ENCODE assay signal across 1 cellular context in the genomic region with DNA sequence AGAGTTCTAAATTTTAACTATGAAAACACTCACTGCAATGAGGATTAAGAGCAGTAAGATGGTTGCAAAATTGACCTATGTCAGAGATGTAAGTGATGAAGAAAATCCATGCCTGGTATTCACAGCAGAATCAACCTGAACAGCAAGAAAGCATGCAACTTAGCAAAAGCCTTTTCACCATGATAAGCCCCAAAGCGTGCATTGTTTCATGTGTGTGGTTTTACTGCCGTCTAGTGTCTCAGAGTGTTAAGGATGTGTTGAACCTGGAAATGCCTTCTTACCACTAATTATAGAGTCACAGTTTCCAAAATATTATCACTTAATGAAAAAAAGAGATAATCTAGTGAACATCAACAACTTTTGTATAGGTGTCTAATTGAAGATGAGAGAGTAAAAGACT.
TF ChIP-seq lines count a peak whose summit lies in the region.

No MANE protein-coding gene starts in this region.

TF ChIP-seq in HepG2, 621 proteins besides CTCF, POLR2A, EP300 and RAD21:
- TF ChIP-seq, protein P1, sequence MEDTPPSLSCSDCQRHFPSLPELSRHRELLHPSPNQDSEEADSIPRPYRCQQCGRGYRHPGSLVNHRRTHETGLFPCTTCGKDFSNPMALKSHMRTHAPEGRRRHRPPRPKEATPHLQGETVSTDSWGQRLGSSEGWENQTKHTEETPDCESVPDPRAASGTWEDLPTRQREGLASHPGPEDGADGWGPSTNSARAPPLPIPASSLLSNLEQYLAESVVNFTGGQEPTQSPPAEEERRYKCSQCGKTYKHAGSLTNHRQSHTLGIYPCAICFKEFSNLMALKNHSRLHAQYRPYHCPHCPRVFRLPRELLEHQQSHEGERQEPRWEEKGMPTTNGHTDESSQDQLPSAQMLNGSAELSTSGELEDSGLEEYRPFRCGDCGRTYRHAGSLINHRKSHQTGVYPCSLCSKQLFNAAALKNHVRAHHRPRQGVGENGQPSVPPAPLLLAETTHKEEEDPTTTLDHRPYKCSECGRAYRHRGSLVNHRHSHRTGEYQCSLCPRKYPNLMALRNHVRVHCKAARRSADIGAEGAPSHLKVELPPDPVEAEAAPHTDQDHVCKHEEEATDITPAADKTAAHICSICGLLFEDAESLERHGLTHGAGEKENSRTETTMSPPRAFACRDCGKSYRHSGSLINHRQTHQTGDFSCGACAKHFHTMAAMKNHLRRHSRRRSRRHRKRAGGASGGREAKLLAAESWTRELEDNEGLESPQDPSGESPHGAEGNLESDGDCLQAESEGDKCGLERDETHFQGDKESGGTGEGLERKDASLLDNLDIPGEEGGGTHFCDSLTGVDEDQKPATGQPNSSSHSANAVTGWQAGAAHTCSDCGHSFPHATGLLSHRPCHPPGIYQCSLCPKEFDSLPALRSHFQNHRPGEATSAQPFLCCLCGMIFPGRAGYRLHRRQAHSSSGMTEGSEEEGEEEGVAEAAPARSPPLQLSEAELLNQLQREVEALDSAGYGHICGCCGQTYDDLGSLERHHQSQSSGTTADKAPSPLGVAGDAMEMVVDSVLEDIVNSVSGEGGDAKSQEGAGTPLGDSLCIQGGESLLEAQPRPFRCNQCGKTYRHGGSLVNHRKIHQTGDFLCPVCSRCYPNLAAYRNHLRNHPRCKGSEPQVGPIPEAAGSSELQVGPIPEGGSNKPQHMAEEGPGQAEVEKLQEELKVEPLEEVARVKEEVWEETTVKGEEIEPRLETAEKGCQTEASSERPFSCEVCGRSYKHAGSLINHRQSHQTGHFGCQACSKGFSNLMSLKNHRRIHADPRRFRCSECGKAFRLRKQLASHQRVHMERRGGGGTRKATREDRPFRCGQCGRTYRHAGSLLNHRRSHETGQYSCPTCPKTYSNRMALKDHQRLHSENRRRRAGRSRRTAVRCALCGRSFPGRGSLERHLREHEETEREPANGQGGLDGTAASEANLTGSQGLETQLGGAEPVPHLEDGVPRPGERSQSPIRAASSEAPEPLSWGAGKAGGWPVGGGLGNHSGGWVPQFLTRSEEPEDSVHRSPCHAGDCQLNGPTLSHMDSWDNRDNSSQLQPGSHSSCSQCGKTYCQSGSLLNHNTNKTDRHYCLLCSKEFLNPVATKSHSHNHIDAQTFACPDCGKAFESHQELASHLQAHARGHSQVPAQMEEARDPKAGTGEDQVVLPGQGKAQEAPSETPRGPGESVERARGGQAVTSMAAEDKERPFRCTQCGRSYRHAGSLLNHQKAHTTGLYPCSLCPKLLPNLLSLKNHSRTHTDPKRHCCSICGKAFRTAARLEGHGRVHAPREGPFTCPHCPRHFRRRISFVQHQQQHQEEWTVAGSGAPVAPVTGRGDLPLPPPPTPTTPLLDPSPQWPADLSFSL (CRISPR knock-in tag; IDR thresholded peaks at IDR 0.05), result no peak
- no peak for TF ChIP-seq MBNL3 (CRISPR knock-in tag; conservative IDR thresholded peaks at IDR 0.05)
- no peak for TF ChIP-seq FOSL2 (CRISPR knock-in tag; IDR thresholded peaks at IDR 0.05)
- no peak for TF ChIP-seq CHCHD3 (CRISPR knock-in tag; IDR thresholded peaks at IDR 0.05)
- TF ChIP-seq MAFG (CRISPR knock-in tag; IDR thresholded peaks at IDR 0.05), result no peak
- TF ChIP-seq KMT2B (CRISPR knock-in tag; IDR thresholded peaks at IDR 0.05), result no peak
- no peak for TF ChIP-seq SRY (CRISPR knock-in tag; IDR thresholded peaks at IDR 0.05)
- no peak for TF ChIP-seq ZNF430 (CRISPR knock-in tag; IDR thresholded peaks at IDR 0.05)
- no peak for TF ChIP-seq ZFP82 (CRISPR knock-in tag; IDR thresholded peaks at IDR 0.05; ENCODE audit: borderline replicate concordance)
- no peak for TF ChIP-seq ZNF180 (CRISPR knock-in tag; IDR thresholded peaks at IDR 0.05; ENCODE audit: borderline replicate concordance, low read depth)
- TF ChIP-seq RFX1 (IDR thresholded peaks at IDR 0.05), result no peak
- TF ChIP-seq ZNF354B (CRISPR knock-in tag; IDR thresholded peaks at IDR 0.05), result no peak
- TF ChIP-seq POLR2AphosphoS2 (IDR thresholded peaks at IDR 0.05; ENCODE audit: low read depth, low read length), result no peak
- no peak for TF ChIP-seq CBX5 (CRISPR knock-in tag; IDR thresholded peaks at IDR 0.05; ENCODE audit: borderline replicate concordance)
- TF ChIP-seq DNMT3B (CRISPR knock-in tag; conservative IDR thresholded peaks at IDR 0.05), result no peak
- TF ChIP-seq, protein P2, sequence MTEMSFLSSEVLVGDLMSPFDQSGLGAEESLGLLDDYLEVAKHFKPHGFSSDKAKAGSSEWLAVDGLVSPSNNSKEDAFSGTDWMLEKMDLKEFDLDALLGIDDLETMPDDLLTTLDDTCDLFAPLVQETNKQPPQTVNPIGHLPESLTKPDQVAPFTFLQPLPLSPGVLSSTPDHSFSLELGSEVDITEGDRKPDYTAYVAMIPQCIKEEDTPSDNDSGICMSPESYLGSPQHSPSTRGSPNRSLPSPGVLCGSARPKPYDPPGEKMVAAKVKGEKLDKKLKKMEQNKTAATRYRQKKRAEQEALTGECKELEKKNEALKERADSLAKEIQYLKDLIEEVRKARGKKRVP (CRISPR knock-in tag; IDR thresholded peaks at IDR 0.05), result no peak
- TF ChIP-seq MLLT10 (CRISPR knock-in tag; IDR thresholded peaks at IDR 0.05), result no peak
- TF ChIP-seq, protein P3, sequence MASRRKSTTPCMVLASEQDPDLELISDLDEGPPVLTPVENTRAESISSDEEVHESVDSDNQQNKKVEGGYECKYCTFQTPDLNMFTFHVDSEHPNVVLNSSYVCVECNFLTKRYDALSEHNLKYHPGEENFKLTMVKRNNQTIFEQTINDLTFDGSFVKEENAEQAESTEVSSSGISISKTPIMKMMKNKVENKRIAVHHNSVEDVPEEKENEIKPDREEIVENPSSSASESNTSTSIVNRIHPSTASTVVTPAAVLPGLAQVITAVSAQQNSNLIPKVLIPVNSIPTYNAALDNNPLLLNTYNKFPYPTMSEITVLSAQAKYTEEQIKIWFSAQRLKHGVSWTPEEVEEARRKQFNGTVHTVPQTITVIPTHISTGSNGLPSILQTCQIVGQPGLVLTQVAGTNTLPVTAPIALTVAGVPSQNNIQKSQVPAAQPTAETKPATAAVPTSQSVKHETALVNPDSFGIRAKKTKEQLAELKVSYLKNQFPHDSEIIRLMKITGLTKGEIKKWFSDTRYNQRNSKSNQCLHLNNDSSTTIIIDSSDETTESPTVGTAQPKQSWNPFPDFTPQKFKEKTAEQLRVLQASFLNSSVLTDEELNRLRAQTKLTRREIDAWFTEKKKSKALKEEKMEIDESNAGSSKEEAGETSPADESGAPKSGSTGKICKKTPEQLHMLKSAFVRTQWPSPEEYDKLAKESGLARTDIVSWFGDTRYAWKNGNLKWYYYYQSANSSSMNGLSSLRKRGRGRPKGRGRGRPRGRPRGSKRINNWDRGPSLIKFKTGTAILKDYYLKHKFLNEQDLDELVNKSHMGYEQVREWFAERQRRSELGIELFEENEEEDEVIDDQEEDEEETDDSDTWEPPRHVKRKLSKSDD (CRISPR knock-in tag; IDR thresholded peaks at IDR 0.05; ENCODE audit: low read depth), result no peak
- TF ChIP-seq RXRA (CRISPR knock-in tag; IDR thresholded peaks at IDR 0.05), result no peak
- TF ChIP-seq KLF11 (CRISPR knock-in tag; IDR thresholded peaks at IDR 0.05), result no peak
